Comparison of ENCODE assay signal across 32 cellular contexts in the genomic region with DNA sequence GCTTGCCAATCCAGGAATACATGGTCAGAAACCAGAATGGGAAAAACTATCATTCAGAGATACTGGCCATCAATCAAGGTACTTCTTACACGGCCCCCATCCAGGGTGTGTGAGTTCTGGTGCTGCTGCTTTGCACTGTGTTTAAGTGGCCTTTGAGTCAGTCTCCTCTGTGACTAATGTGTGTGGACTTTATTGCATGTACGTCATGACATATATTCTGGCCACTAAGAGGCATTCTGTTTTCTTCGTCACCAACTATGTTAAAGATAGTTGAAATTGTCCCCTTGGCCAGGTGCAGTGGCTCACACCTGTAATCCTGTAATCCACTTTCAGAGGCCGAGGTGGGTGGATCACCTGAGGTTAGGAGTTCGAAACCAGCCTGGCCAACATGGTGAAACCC. TPM values are rescaled to one million over a fixed set of nuclear protein-coding genes. Genes with fewer than 3 reads are reported as not detected.
A peak's percentile ranks its signal among the peaks of the same experiment; 100 is the strongest.
DNase-seq lines count a peak whose midpoint lies in the region; ATAC-seq, FAIRE-seq and TF ChIP-seq lines count a peak whose summit lies in the region.
"Had no signal": no experiment of that assay in that cellular context is flagged by ENCODE, and none has a peak within 500 bp of the region (broad histone marks: within the 10 kb centered on the region; RNA-seq: fewer than 3 reads in every experiment).

No MANE protein-coding gene starts in this region.

- H4K20me1 ChIP-seq in PC-3 (ENCODE audit: low read length), result no peaks in the 10 kb centered on the region
- H4K20me1 ChIP-seq in Karpas-422 (ENCODE audit: insufficient read depth, low read depth, low read length), result no peaks in the 10 kb centered on the region

- intact Hi-C loops in PC-3 (cut with micrococcal nuclease), result loop anchor here (5.0 kb wide), 1 partner anchor 66 kb away; no protein-coding TSS in a partner anchor

- CTCF ChIA-PET in PC-3 (lab: Charles Lee), result no interaction called here

- POLR2A ChIA-PET in PC-3 (lab: Charles Lee; ENCODE audit: unreplicated experiment), result no interaction called here

- no TSS peak for BruUV-seq in PC-3 (replicated peaks; lab: Mats Ljungman, UMichigan)

- H3K9me2 ChIP-seq in PC-3 (replicated peaks; ENCODE audit: low read length), result no peaks in the 10 kb centered on the region
- H3K9me2 ChIP-seq in Karpas-422 (replicated peaks; ENCODE audit: insufficient read depth, low read length), result no peaks in the 10 kb centered on the region

- H3K79me2 ChIP-seq in PC-3 (ENCODE audit: low read length) (peaks cover 7% of the 10 kb centered on the region), Karpas-422 (ENCODE audit: low read length) (peaks cover 26% of the 10 kb centered on the region)

- no peaks in the 10 kb centered on the region for H3K9me3 ChIP-seq in PC-3 (ENCODE audit: low read length)
- H3K9me3 ChIP-seq in Karpas-422 (ENCODE audit: low read length), result no peaks in the 10 kb centered on the region
- H3K9me3 ChIP-seq: Caco-2, colonic mucosa had no signal

- H3F3A ChIP-seq in PC-3 (ENCODE audit: low read length, unreplicated experiment), result no peaks in the 10 kb centered on the region

- no peaks in the 10 kb centered on the region for H3K27me3 ChIP-seq in PC-3 (ENCODE audit: low read length)
- no peaks in the 10 kb centered on the region for H3K27me3 ChIP-seq in bronchial epithelial cell (ENCODE audit: control insufficient read depth, insufficient read depth, low read length)
- no peaks in the 10 kb centered on the region for H3K27me3 ChIP-seq in Karpas-422 (ENCODE audit: low read length)
- H3K27me3 ChIP-seq: colonic mucosa had no signal

- H3K4me1 ChIP-seq in PC-3 (ENCODE audit: insufficient read depth, low read length), result peaks cover 16% of the 10 kb centered on the region
- H3K4me1 ChIP-seq in Karpas-422 (ENCODE audit: low read length), result no peaks in the 10 kb centered on the region
- H3K4me1 ChIP-seq: Caco-2, colonic mucosa had no signal

- DNase-seq in Daoy (ENCODE audit: low read depth) (peak; percentile 56), PC-3 (peak; percentile 84), bronchial epithelial cell (ENCODE audit: low read depth) (peak; percentile 27), glomerular visceral epithelial cell (ENCODE audit: extremely low spot score) (peak; percentile 33), Karpas-422 (no peak), NCI-H446 treated with DMSO at 0.1 percent for 48 hours (lab: John Stamatoyannopoulos, UW) (no peak)
- DNase-seq: activated CD4-positive, alpha-beta T cell treated with anti-CD3 and anti-CD28 coated beads, Interleukin-2, amount 10 ng/mL, durations not matched to agents 7 days and 5 days; activated gamma-delta T cell treated with Interleukin-2 at 50 U/mL for 16 hours; activated T-cell treated with anti-CD3 and anti-CD28 coated beads, Interleukin-2, amount 50 U/mL, for 4 hours; C1 segment of cervical spinal cord; Caco-2; colonic mucosa; DMS79 treated with DMSO at 0.1 percent for 48 hours; effector memory CD8-positive, alpha-beta T cell; glutamatergic neuron; kidney; natural killer cell; NCI-H1105; NCI-H2029; NCI-H69; occipital lobe; stimulated activated CD4-positive, alpha-beta T cell treated with anti-CD3 and anti-CD28 coated beads, Interleukin-12 subunit alpha, Interleukin-12 subunit beta, amount 100 ng/mL, for 4 hours; stimulated activated CD4-positive, alpha-beta T cell treated with anti-CD3 and anti-CD28 coated beads, Interleukin-4, amount 100 ng/mL, for 24 hours; SW 1271; T-helper 9 cell had no signal

- ATAC-seq in PC-3 (peak; percentile 98), HG02623 (IDR thresholded peaks at IDR 0.05; ENCODE audit: unreplicated experiment) (no peak), GM18873 (IDR thresholded peaks at IDR 0.05; ENCODE audit: low FRiP score, unreplicated experiment) (no peak)
- ATAC-seq: activated T-cell treated with anti-CD3 and anti-CD28 coated beads, Interleukin-2, amount 50 U/mL, for 4 hours; effector memory CD8-positive, alpha-beta T cell; esophagus mucosa; GM12878; natural killer cell; Panc1; stimulated activated effector memory CD8-positive, alpha-beta T cell treated with anti-CD3 and anti-CD28 coated beads, Interleukin-12 subunit alpha, Interleukin-12 subunit beta, amount 100 ng/mL, for 72 hours had no signal

- no peak for TF ChIP-seq CTCF in PC-3 (conservative IDR thresholded peaks at IDR 0.05; ENCODE audit: low read depth, low read length)
- TF ChIP-seq CTCF in bronchial epithelial cell (IDR thresholded peaks at IDR 0.05; ENCODE audit: insufficient read depth, low read length, severe bottlenecking), result no peak

- no peak overlapping the region for H3K4me3 ChIP-seq in PC-3 (ENCODE audit: low read length)
- H3K4me3 ChIP-seq in bronchial epithelial cell (ENCODE audit: low read depth, low read length), result no peak overlapping the region
- no peak overlapping the region for H3K4me3 ChIP-seq in Karpas-422 (ENCODE audit: low read length)
- H3K4me3 ChIP-seq: colonic mucosa, GM12878 had no signal

- FAIRE-seq in bronchial epithelial cell (lab: Jason Lieb, UNC), result no peak
- FAIRE-seq: GM12878, kidney had no signal

- H3K9ac ChIP-seq in PC-3 (ENCODE audit: low read length), result no peak overlapping the region
- no peak overlapping the region for H3K9ac ChIP-seq in Karpas-422 (ENCODE audit: low read length)

- H3K36me3 ChIP-seq in PC-3 (ENCODE audit: low read depth, low read length) (peaks cover 34% of the 10 kb centered on the region), bronchial epithelial cell (ENCODE audit: control insufficient read depth, insufficient read depth, low read length) (peaks cover 6% of the 10 kb centered on the region), Karpas-422 (ENCODE audit: insufficient read depth, low read length) (peaks cover 34% of the 10 kb centered on the region)

- no peak overlapping the region for H3K4me2 ChIP-seq in PC-3 (ENCODE audit: low read length)
- H3K4me2 ChIP-seq in Karpas-422 (ENCODE audit: low read depth, low read length, poor library complexity, severe bottlenecking), result no peak overlapping the region

- H3K27ac ChIP-seq in PC-3 (ENCODE audit: low read length) (peak overlapping the region; percentile 51), Karpas-422 (ENCODE audit: low read length) (no peak overlapping the region)
- H3K27ac ChIP-seq: colonic mucosa, HL-60 had no signal

- H2AFZ ChIP-seq in PC-3 (ENCODE audit: low read length) (no peak overlapping the region), Karpas-422 (ENCODE audit: low read length) (no peak overlapping the region)

RNA-seq across cellular contexts. Expression of a gene that starts 8.5 kb away (rescaled TPM):
- 167 and 280 TPM in 2 replicates for total RNA-seq in Daoy (2014; rRNA removed; shearing (Covaris generic))
- total RNA-seq in PC-3 (2014; rRNA removed) (98.3 and 125 TPM in 2 replicates), bronchial epithelial cell (25.8 and 37.0 TPM in 2 replicates)
- 36.0 and 98.9 TPM in 2 replicates for total RNA-seq in Karpas-422 (2014; rRNA removed; shearing (Covaris generic); ENCODE audit: low replicate concordance)

RNA-seq across cellular contexts. Expression of a gene that starts 22.7 kb away (rescaled TPM):
- total RNA-seq in Daoy (2014; rRNA removed; shearing (Covaris generic)), result 2.5 and 4.1 TPM in 2 replicates
- 1.1 and 3.4 TPM in 2 replicates for total RNA-seq in PC-3 (2014; rRNA removed)
- total RNA-seq in bronchial epithelial cell, result 3.2 TPM in 2 replicates
- total RNA-seq in Karpas-422 (2014; rRNA removed; shearing (Covaris generic); ENCODE audit: low replicate concordance), result 5.5 and 6.9 TPM in 2 replicates

RNA-seq across cellular contexts. Expression of a gene that starts 24.3 kb away (rescaled TPM):
- 15.0 and 47.5 TPM in 2 replicates for total RNA-seq in Daoy (2014; rRNA removed; shearing (Covaris generic))
- total RNA-seq in PC-3 (2014; rRNA removed) (10.5 and 11.8 TPM in 2 replicates), bronchial epithelial cell (24.7 and 29.5 TPM in 2 replicates)
- total RNA-seq in Karpas-422 (2014; rRNA removed; shearing (Covaris generic); ENCODE audit: low replicate concordance), result 24.6 and 34.8 TPM in 2 replicates

Comparison
In these comparisons a context has a peak if more than half of its experiments do, and no peak if none do; other contexts are left out.
1. DNase-seq: peak in Daoy (single experiment), PC-3 (single experiment), bronchial epithelial cell (single experiment) and glomerular visceral epithelial cell (single experiment); none in Karpas-422 (single experiment) and NCI-H446 treated with DMSO at 0.1 percent for 48 hours (single experiment).